8 cellular contexts compared by ENCODE assay signal in genomic region chr19:47231215-47232054, GRCh38. TPM values are rescaled to one million over a fixed set of nuclear protein-coding genes. Genes with fewer than 3 reads are reported as not detected.
DNase-seq lines count a peak whose midpoint lies in the region; ATAC-seq, FAIRE-seq and TF ChIP-seq lines count a peak whose summit lies in the region.

No MANE protein-coding gene starts in this region.

- H3K27me3 Mint-ChIP-seq in CD4-positive, CD25-positive, alpha-beta regulatory T cell: no peaks in the 10 kb centered on the region

- peak overlapping the region; percentile 66 to 96 (median 85) for H3K27ac Mint-ChIP-seq in CD4-positive, CD25-positive, alpha-beta regulatory T cell

- no peaks in the 10 kb centered on the region for H3K36me3 ChIP-seq in CD4-positive, CD25-positive, alpha-beta regulatory T cell (ENCODE audit: control insufficient read depth, insufficient read depth, low read length)
- no peaks in the 10 kb centered on the region for H3K36me3 ChIP-seq in WERI-Rb-1
- H3K36me3 ChIP-seq in mammary epithelial cell (ENCODE audit: insufficient read depth, low read length): no peaks in the 10 kb centered on the region
- H3K36me3 ChIP-seq in small intestine (ENCODE audit: control insufficient read depth in 2 of 2, insufficient read depth in 2 of 2, low read length in 2 of 2): no peaks in the 10 kb centered on the region

- TF ChIP-seq CTCF in WERI-Rb-1 (IDR thresholded peaks at IDR 0.05; ENCODE audit: low read depth, low read length) (no peak), mammary epithelial cell (conservative IDR thresholded peaks at IDR 0.05 in 1 of 2, IDR thresholded peaks at IDR 0.05 in 1 of 2; ENCODE audit: extremely low read depth in 1 of 2, insufficient read depth in 1 of 2, low read depth in 1 of 2, low read length in 2 of 2) (no peak)

- H3K9ac ChIP-seq in mammary epithelial cell (ENCODE audit: insufficient read depth, low read length): peak overlapping the region; percentile 53

- FAIRE-seq in small intestine (lab: Jason Lieb, UNC): no peak

- TSS peak; percentile 24 for BruUV-seq in mammary epithelial cell (replicated peaks; lab: Mats Ljungman, UMichigan)

- H2AFZ ChIP-seq in mammary epithelial cell (ENCODE audit: low read depth, low read length): peak overlapping the region; percentile 87

- H3K36me3 Mint-ChIP-seq in CD4-positive, CD25-positive, alpha-beta regulatory T cell: no peaks in the 10 kb centered on the region

- in situ Hi-C loops in mammary epithelial cell (cut with MboI; ENCODE audit: low sequenced_read_pairs in 2 of 2): no loop called here

- H3K4me2 ChIP-seq in mammary epithelial cell (ENCODE audit: insufficient read depth, low read depth, low read length): peak overlapping the region; percentile 96

- H4K20me1 ChIP-seq in mammary epithelial cell (ENCODE audit: insufficient read depth, low read length): no peaks in the 10 kb centered on the region

- intact Hi-C loops in mammary epithelial cell (cut with micrococcal nuclease): loop anchor here (1.0 to 2.0 kb wide), 3 partner anchors 13 to 25 kb away; partner anchors contain the start of gene CCDC9

- dilution Hi-C loops in mammary epithelial cell (cut with HindIII; ENCODE audit: low sequenced_read_pairs): no loop called here

- peak; percentile 56 to 61 for ATAC-seq in CD4-positive, CD25-positive, alpha-beta regulatory T cell (ENCODE audit: low read depth in 2 of 2)
- ATAC-seq in GM19463 (IDR thresholded peaks at IDR 0.05; ENCODE audit: unreplicated experiment) (peak; percentile 31), HG03457 (IDR thresholded peaks at IDR 0.05; ENCODE audit: unreplicated experiment) (no peak)

- H3K4me3 Mint-ChIP-seq in CD4-positive, CD25-positive, alpha-beta regulatory T cell: peak overlapping the region; percentile 84 to 88 (median 84)

- H3K27ac ChIP-seq in CD4-positive, CD25-positive, alpha-beta regulatory T cell (ENCODE audit: insufficient read depth, low read length, poor library complexity, severe bottlenecking): peak overlapping the region; percentile 73
- H3K27ac ChIP-seq in WERI-Rb-1 (peak overlapping the region; percentile 96), mammary epithelial cell (ENCODE audit: insufficient read depth, low read depth, low read length) (peak overlapping the region; percentile 90), small intestine (ENCODE audit: low read depth in 1 of 2, low read length in 1 of 2) (peak overlapping the region; percentile 70 to 79)

- H3K27me3 ChIP-seq in CD4-positive, CD25-positive, alpha-beta regulatory T cell (ENCODE audit: control insufficient read depth, insufficient read depth, low read length): no peaks in the 10 kb centered on the region
- no peaks in the 10 kb centered on the region for H3K27me3 ChIP-seq in WERI-Rb-1 (ENCODE audit: insufficient read depth, low read depth, severe bottlenecking)
- no peaks in the 10 kb centered on the region for H3K27me3 ChIP-seq in mammary epithelial cell (ENCODE audit: insufficient read depth, low read length)
- H3K27me3 ChIP-seq in small intestine (ENCODE audit: control insufficient read depth in 2 of 2, insufficient read depth in 2 of 2, low read length in 2 of 2): no peaks in the 10 kb centered on the region

- WGBS in mammary epithelial cell (ENCODE audit: low coverage, missing lambda C conversion rate): 29% methylated on average over 6 of the region's 51 CpGs
- WGBS in small intestine, 3 donors: 2 to 4% (median 4%) methylated on average over 22 to 51 of the region's 51 CpGs

- DNase-seq in CD4-positive, CD25-positive, alpha-beta regulatory T cell: peak; percentile 83 to 92 (median 92)
- peak; percentile 86 for DNase-seq in NAMALWA (ENCODE audit: low spot score)
- DNase-seq in WERI-Rb-1: peak; percentile 92
- peak; percentile 82 for DNase-seq in mammary epithelial cell
- DNase-seq in iPS-NIHi7 (ENCODE audit: extremely low spot score): peak; percentile 72
- peak; percentile 74 for DNase-seq in small intestine

- peaks cover 31% of the 10 kb centered on the region for H3K79me2 ChIP-seq in mammary epithelial cell (ENCODE audit: insufficient read depth, low read length)

- peak overlapping the region; percentile 59 for H3K4me3 ChIP-seq in CD4-positive, CD25-positive, alpha-beta regulatory T cell (ENCODE audit: low read depth, low read length)
- H3K4me3 ChIP-seq in WERI-Rb-1 (ENCODE audit: low read depth, low read length) (peak overlapping the region; percentile 53), mammary epithelial cell (replicated peaks in 1 of 3; ENCODE audit: insufficient read depth in 1 of 3, low read depth in 2 of 3, low read length in 3 of 3) (peak overlapping the region; percentile 43 to 98 (median 53)), small intestine (ENCODE audit: low read depth in 1 of 2, low read length in 2 of 2) (peak overlapping the region; percentile 17 to 93)

- peaks cover 0 to 31% (median 17%) of the 10 kb centered on the region in 4 donors for H3K4me1 Mint-ChIP-seq in CD4-positive, CD25-positive, alpha-beta regulatory T cell

- H3K9me3 Mint-ChIP-seq in CD4-positive, CD25-positive, alpha-beta regulatory T cell: no peaks in the 10 kb centered on the region

- H3K9me3 ChIP-seq in CD4-positive, CD25-positive, alpha-beta regulatory T cell (ENCODE audit: control insufficient read depth in 2 of 2, low read length in 2 of 2): no peaks in the 10 kb centered on the region
- H3K9me3 ChIP-seq in WERI-Rb-1 (ENCODE audit: severe bottlenecking): no peaks in the 10 kb centered on the region
- no peaks in the 10 kb centered on the region for H3K9me3 ChIP-seq in mammary epithelial cell (replicated peaks; ENCODE audit: insufficient read depth, low read length)
- no peaks in the 10 kb centered on the region for H3K9me3 ChIP-seq in small intestine (ENCODE audit: control insufficient read depth, low read depth)

- CTCF ChIA-PET in mammary epithelial cell (lab: Charles Lee; ENCODE audit: low non-redundant PET): interaction anchor here (1.4 kb wide), 1 partner anchor 13 kb away, joined by 5 read pairs; no protein-coding TSS in a partner anchor

- H3K4me1 ChIP-seq in CD4-positive, CD25-positive, alpha-beta regulatory T cell (ENCODE audit: control insufficient read depth, insufficient read depth, low read length, poor library complexity, severe bottlenecking): peaks cover 46% of the 10 kb centered on the region
- peaks cover 55% of the 10 kb centered on the region for H3K4me1 ChIP-seq in mammary epithelial cell (ENCODE audit: insufficient read depth, low read length)
- H3K4me1 ChIP-seq in small intestine (ENCODE audit: control insufficient read depth in 2 of 2, insufficient read depth in 1 of 2, low read depth in 1 of 2, low read length in 1 of 2): peaks cover 7% of the 10 kb centered on the region in 2 donors

RNA-seq across cellular contexts. Expression of gene BBC3, which starts 0.4 kb away (rescaled TPM):
- total RNA-seq in CD4-positive, CD25-positive, alpha-beta regulatory T cell: 21.2 TPM
- 1 to 10 TPM; 4.2 to 6.7 (median 5.4) TPM for polyA plus RNA-seq in CD4-positive, CD25-positive, alpha-beta regulatory T cell
- total RNA-seq in mammary epithelial cell: 1 to 10 TPM; 7.0 to 8.1 TPM
- 1.4 TPM for polyA plus RNA-seq in mammary epithelial cell
- 1.2 TPM for polyA minus RNA-seq in mammary epithelial cell
- 1 to 10 TPM; 3.1 to 9.3 (median 5.4) TPM for polyA plus RNA-seq in small intestine

RNA-seq across cellular contexts. Expression of gene CCDC9, which starts 24.9 kb away (rescaled TPM):
- 44.1 TPM for total RNA-seq in CD4-positive, CD25-positive, alpha-beta regulatory T cell
- 10 to 100 TPM in 3 of 4 donors, 1 to 10 TPM in 1; 7.3 to 14.5 (median 12.6) TPM for polyA plus RNA-seq in CD4-positive, CD25-positive, alpha-beta regulatory T cell
- total RNA-seq in mammary epithelial cell: 10 to 100 TPM in 1 of 2 donors, 1 to 10 TPM in 1; 4.7 to 29.6 TPM
- 3.2 TPM for polyA plus RNA-seq in mammary epithelial cell
- polyA minus RNA-seq in mammary epithelial cell: 9.1 TPM
- polyA plus RNA-seq in small intestine: 10 to 100 TPM; 12.1 to 23.0 (median 22.2) TPM

RNA-seq across cellular contexts. Expression of gene INAFM1, which starts 43.2 kb away (rescaled TPM):
- total RNA-seq in CD4-positive, CD25-positive, alpha-beta regulatory T cell: 11.0 TPM
- polyA plus RNA-seq in CD4-positive, CD25-positive, alpha-beta regulatory T cell: 1 to 10 TPM; 1.5 to 3.6 (median 2.1) TPM
- 10 to 100 TPM in 1 of 2 donors, 1 to 10 TPM in 1; 2.0 to 10.9 TPM for total RNA-seq in mammary epithelial cell
- polyA plus RNA-seq in mammary epithelial cell (0.65 TPM), small intestine (1 to 10 TPM; 5.8 to 6.6 (median 5.9) TPM)
- not detected for polyA minus RNA-seq in mammary epithelial cell
